In genomic region chr9:72521011-72521410, GRCh38 we compare ENCODE assay signal across 4 cellular contexts. TPM values are rescaled to one million over a fixed set of nuclear protein-coding genes. Genes with fewer than 3 reads are reported as not detected.
"Had no signal": no experiment of that assay in that cellular context is flagged by ENCODE, and none has a peak within 500 bp of the region (broad histone marks: within the 10 kb centered on the region; RNA-seq: fewer than 3 reads in every experiment).

No MANE protein-coding gene starts in this region.

RNA-seq across cellular contexts. Expression of gene TMC1, which starts 0.4 kb away (rescaled TPM):
- total RNA-seq: suprapubic skin, thoracic aorta, upper lobe of right lung, vagina had no signal
